18 cellular contexts compared by ENCODE assay signal in the genomic region with DNA sequence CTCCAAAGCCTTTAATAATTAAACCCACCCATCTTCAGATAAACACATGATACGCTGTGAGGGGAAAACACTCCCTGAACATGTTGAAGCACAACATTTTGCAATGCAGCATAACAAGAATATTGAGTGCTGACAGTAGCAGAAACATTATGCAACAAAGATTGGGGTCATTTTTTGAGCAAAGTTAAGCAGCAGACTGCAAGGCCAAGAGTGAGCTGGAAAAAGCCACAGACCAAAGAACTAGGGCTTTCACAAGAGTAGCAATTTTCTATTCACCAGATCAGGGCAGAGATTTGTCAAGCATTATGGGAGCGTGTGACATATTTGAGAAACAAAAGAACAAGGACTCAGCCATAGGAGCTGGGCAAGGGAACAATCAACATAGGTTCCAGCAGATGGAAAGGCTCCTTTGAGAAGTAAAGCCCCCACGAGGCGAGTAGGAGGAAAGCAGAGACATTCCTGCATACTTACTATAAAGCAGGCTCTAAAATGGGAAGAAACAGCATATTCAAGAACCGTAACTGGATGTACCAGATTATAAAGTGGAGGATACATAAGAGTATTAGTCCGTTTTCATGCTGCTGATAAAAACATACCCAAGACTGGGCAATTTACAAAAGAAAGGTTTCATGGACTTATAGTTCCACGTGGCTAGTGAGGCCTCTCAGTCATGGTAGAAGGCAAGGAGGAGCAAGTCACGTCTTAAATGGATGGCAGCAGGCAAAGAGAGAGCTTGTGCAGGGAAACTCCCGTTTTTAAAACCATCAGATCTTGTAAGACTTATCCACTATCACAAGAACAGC. TPM values are rescaled to one million over a fixed set of nuclear protein-coding genes. Genes with fewer than 3 reads are reported as not detected.
DNase-seq lines count a peak whose midpoint lies in the region; ATAC-seq and TF ChIP-seq lines count a peak whose summit lies in the region.
"Had no signal": no experiment of that assay in that cellular context is flagged by ENCODE, and none has a peak within 500 bp of the region (broad histone marks: within the 10 kb centered on the region; RNA-seq: fewer than 3 reads in every experiment).

No MANE protein-coding gene starts in this region.

- peak; percentile 10 for TF ChIP-seq CTCF in fibroblast of pulmonary artery (IDR thresholded peaks at IDR 0.05; ENCODE audit: low read length, missing control alignments)
- TF ChIP-seq CTCF in neural progenitor cell (IDR thresholded peaks at IDR 0.05) = peak; percentile 14
- TF ChIP-seq CTCF in ascending aorta (IDR thresholded peaks at IDR 0.05) = no peak

- no peak overlapping the region for H3K4me3 ChIP-seq in HAP-1
- no peak overlapping the region for H3K4me3 ChIP-seq in fibroblast of pulmonary artery (replicated peaks; ENCODE audit: low read depth, low read length)
- H3K4me3 ChIP-seq in neural progenitor cell = no peak overlapping the region
- H3K4me3 ChIP-seq in ascending aorta = no peak overlapping the region
- H3K4me3 ChIP-seq: adrenal gland, PC-9, stomach had no signal

- H3K4me2 ChIP-seq in neural progenitor cell = no peak overlapping the region
- H3K4me2 ChIP-seq: PC-9 had no signal

- H3K27ac ChIP-seq in neural progenitor cell (no peak overlapping the region), ascending aorta (peak overlapping the region in 1 of 2 donors; percentile 9)
- H3K27ac ChIP-seq: PC-9 had no signal

- H3K9me3 ChIP-seq in HAP-1 = no peaks in the 10 kb centered on the region
- H3K9me3 ChIP-seq in neural progenitor cell (ENCODE audit: low read depth) = no peaks in the 10 kb centered on the region
- no peaks in the 10 kb centered on the region for H3K9me3 ChIP-seq in ascending aorta
- H3K9me3 ChIP-seq: adrenal gland, stomach had no signal

- peaks cover 17% of the 10 kb centered on the region for H3F3A ChIP-seq in neural progenitor cell (ENCODE audit: low read depth)

- H3K4me3 Mint-ChIP-seq in neural progenitor cell = no peak overlapping the region
- H3K4me3 Mint-ChIP-seq: activated CD8-positive, alpha-beta T cell treated with anti-CD3 and anti-CD28 coated beads for 36 hours; activated T-helper 17 cell treated with anti-CD3 and anti-CD28 coated beads, Interleukin-2, amount 50 U/mL, for 72 hours had no signal

- H3K4me1 ChIP-seq in HAP-1 (0 out of 2 replicates have a peak, but pooled peaks cover 4% of the 10 kb centered on the region), neural progenitor cell (peaks cover 5% of the 10 kb centered on the region), ascending aorta (peaks cover 2 to 24% of the 10 kb centered on the region in 2 donors)

- H4K20me1 ChIP-seq in neural progenitor cell (ENCODE audit: low read depth) = no peaks in the 10 kb centered on the region

- H3K9ac ChIP-seq in neural progenitor cell = no peak overlapping the region

- peaks cover 25% of the 10 kb centered on the region for H3K36me3 ChIP-seq in HAP-1 (replicated peaks)
- no peaks in the 10 kb centered on the region for H3K36me3 ChIP-seq in neural progenitor cell
- H3K36me3 ChIP-seq in ascending aorta = peaks cover 13 to 19% of the 10 kb centered on the region in 2 donors

- no peaks in the 10 kb centered on the region for H3K79me2 ChIP-seq in neural progenitor cell (ENCODE audit: low read depth)

- no peaks in the 10 kb centered on the region for H3K9me3 Mint-ChIP-seq in neural progenitor cell
- H3K9me3 Mint-ChIP-seq: activated CD8-positive, alpha-beta T cell treated with anti-CD3 and anti-CD28 coated beads for 36 hours; activated T-helper 17 cell treated with anti-CD3 and anti-CD28 coated beads, Interleukin-2, amount 50 U/mL, for 72 hours had no signal

- ATAC-seq in HG03025 (IDR thresholded peaks at IDR 0.05; ENCODE audit: low FRiP score, unreplicated experiment) = no peak
- ATAC-seq: activated CD8-positive, alpha-beta T cell treated with anti-CD3 and anti-CD28 coated beads for 36 hours; activated T-helper 17 cell treated with anti-CD3 and anti-CD28 coated beads, Interleukin-2, amount 50 U/mL, for 72 hours had no signal

- no peak overlapping the region for H2AFZ ChIP-seq in neural progenitor cell (replicated peaks)
- H2AFZ ChIP-seq: PC-9 had no signal

- peaks cover 21% of the 10 kb centered on the region for H3K4me1 Mint-ChIP-seq in neural progenitor cell

- DNase-seq in HAP-1 (ENCODE audit: low spot score in 2 of 2) = peak; percentile 62 to 64
- peak; percentile 72 for DNase-seq in SK-MEL-5 (ENCODE audit: low read depth, low spot score)
- DNase-seq in fibroblast of pulmonary artery (ENCODE audit: low read depth) = peak; percentile 58
- no peak for DNase-seq in neural progenitor cell (ENCODE audit: low spot score)
- DNase-seq in globus pallidus (ENCODE audit: low spot score) = no peak
- DNase-seq in ascending aorta (ENCODE audit: low spot score in 2 of 2) = no peak
- DNase-seq in LoVo (ENCODE audit: low spot score) = no peak
- DNase-seq: activated CD8-positive, alpha-beta T cell treated with anti-CD3 and anti-CD28 coated beads for 36 hours; erythroblast; GF-D8; NCI-H1436 treated with DMSO at 0.1 percent for 48 hours; NCI-H446; stomach had no signal

- peaks cover 3% of the 10 kb centered on the region for H3K27me3 Mint-ChIP-seq in neural progenitor cell (ENCODE audit: insufficient read depth, low read depth)
- H3K27me3 Mint-ChIP-seq: activated CD8-positive, alpha-beta T cell treated with anti-CD3 and anti-CD28 coated beads for 36 hours; activated T-helper 17 cell treated with anti-CD3 and anti-CD28 coated beads, Interleukin-2, amount 50 U/mL, for 72 hours had no signal

- no peak overlapping the region for H3K27ac Mint-ChIP-seq in neural progenitor cell
- H3K27ac Mint-ChIP-seq: activated CD8-positive, alpha-beta T cell treated with anti-CD3 and anti-CD28 coated beads for 36 hours; activated T-helper 17 cell treated with anti-CD3 and anti-CD28 coated beads, Interleukin-2, amount 50 U/mL, for 72 hours had no signal

- intact Hi-C loops in ascending aorta (cut with DNase I) = loop anchor here (10.0 kb wide), 1 partner anchor 349 kb away; no protein-coding TSS in a partner anchor

- no peaks in the 10 kb centered on the region for H3K27me3 ChIP-seq in HAP-1 (ENCODE audit: low read depth)
- H3K27me3 ChIP-seq in neural progenitor cell = no peaks in the 10 kb centered on the region
- H3K27me3 ChIP-seq in ascending aorta = no peaks in the 10 kb centered on the region
- H3K27me3 ChIP-seq: adrenal gland, stomach had no signal

- peaks cover 12% of the 10 kb centered on the region for H3K36me3 Mint-ChIP-seq in neural progenitor cell

- in situ Hi-C loops in HAP-1 (cut with MboI; ENCODE audit: low sequenced_read_pairs) (no loop called here), SK-MEL-5 (cut with HindIII; ENCODE audit: low pct_unique_long_range_greater_than_20kb, low sequenced_read_pairs) (no loop called here)

RNA-seq across cellular contexts. Expression of a gene that starts 4.8 kb away (rescaled TPM):
- 0.40 and 0.43 TPM in 2 replicates for total RNA-seq in SK-MEL-5 (2014; rRNA removed; shearing (Covaris generic))
- polyA plus RNA-seq in SK-MEL-5 (2015; cell fraction: cytosol; rRNA removed) = 0.24 and 0.29 TPM in 2 replicates
- 1.7 and 7.6 TPM in 2 replicates for polyA plus RNA-seq in SK-MEL-5 (2015; cell fraction: nucleus; rRNA removed)
- total RNA-seq in neural progenitor cell (ENCODE audit: low replicate concordance) = 0.96 and 1.3 TPM in 2 replicates
- total RNA-seq in ascending aorta = not detected
- total RNA-seq: myocyte had no signal

Comparison
In these comparisons a context has a peak if more than half of its experiments do, and no peak if none do; other contexts are left out.
1. DNase-seq: peak in HAP-1 (2 of 2), SK-MEL-5 (single experiment) and fibroblast of pulmonary artery (single experiment); none in neural progenitor cell (single experiment), globus pallidus (single experiment), ascending aorta (0 of 2) and LoVo (single experiment).
2. CTCF ChIP-seq: peak in fibroblast of pulmonary artery (single experiment) and neural progenitor cell (single experiment); none in ascending aorta (0 of 3).